In the genomic region with DNA sequence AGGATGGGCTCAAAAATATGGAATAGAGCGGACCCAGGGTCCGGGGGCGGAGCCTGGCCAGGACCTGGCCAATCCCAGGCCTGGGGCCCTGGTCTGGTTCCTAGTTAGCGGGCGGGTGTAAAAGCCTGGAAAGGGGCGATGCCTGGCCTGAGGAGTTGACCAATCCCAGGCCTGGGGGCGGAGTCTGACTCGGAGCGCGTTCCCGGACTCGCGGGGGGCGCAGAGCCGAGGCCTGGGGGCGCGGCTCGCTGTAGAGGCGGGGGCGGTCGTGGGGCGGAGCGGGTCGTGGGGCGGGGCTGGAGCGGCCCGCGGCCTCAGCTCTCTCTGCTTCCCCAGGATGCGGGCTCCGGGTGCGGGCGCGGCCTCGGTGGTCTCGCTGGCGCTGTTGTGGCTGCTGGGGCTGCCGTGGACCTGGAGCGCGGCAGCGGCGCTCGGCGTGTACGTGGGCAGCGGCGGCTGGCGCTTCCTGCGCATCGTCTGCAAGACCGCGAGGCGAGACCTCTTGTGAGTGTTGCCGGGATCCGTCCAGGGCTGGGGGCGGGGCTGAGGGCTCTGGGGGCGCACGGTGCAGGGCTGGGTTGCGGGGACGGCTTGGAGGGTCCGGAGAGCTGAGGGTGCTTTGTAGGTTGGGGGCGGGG, we compare ENCODE assay signal across 8 cellular contexts. TPM values are rescaled to one million over a fixed set of nuclear protein-coding genes. Genes with fewer than 3 reads are reported as not detected.
DNase-seq lines count a peak whose midpoint lies in the region; ATAC-seq and TF ChIP-seq lines count a peak whose summit lies in the region.

A gene (plus strand): TSS at position 321 of the 638 bp plus-strand sequence. CDS start 17 bp downstream, at position 338.

- peak within 1 kb of the TSS; percentile 90 for H3K4me2 ChIP-seq in OCI-LY1 (ENCODE audit: low read length)

- peak within 1 kb of the TSS; percentile 74 for H3K4me3 ChIP-seq in OCI-LY1 (ENCODE audit: low read depth, low read length, poor library complexity, severe bottlenecking)

- H3F3A ChIP-seq in OCI-LY1 (ENCODE audit: insufficient read depth, low read length): no peaks in the 10 kb centered on the region

- H3K27me3 Mint-ChIP-seq in Calu3 (ENCODE audit: unreplicated experiment): no peaks in the 10 kb centered on the region
- no peaks in the 10 kb centered on the region for H3K27me3 Mint-ChIP-seq in activated T-cell treated with anti-CD3 and anti-CD28 coated beads, Interleukin-2, amount 50 U/mL, for 24 hours

- H3K9ac ChIP-seq in OCI-LY1 (ENCODE audit: low read length): peak within 1 kb of the TSS; percentile 56; the same call in 1 of the 2 replicates

- H2AFZ ChIP-seq in OCI-LY1 (ENCODE audit: low read length): no peak within 1 kb of the TSS

- H3K27ac Mint-ChIP-seq in Calu3 (ENCODE audit: unreplicated experiment): peak within 1 kb of the TSS; percentile 59
- peak within 1 kb of the TSS; percentile 92 for H3K27ac Mint-ChIP-seq in activated T-cell treated with anti-CD3 and anti-CD28 coated beads, Interleukin-2, amount 50 U/mL, for 24 hours

- intact Hi-C loops in Calu3 (cut with micrococcal nuclease; ENCODE audit: unreplicated experiment): no loop called here

- H3K9me2 ChIP-seq in OCI-LY1 (ENCODE audit: low read depth, low read length): no peaks in the 10 kb centered on the region

- peaks cover 53% of the 10 kb centered on the region for H3K36me3 Mint-ChIP-seq in Calu3 (ENCODE audit: insufficient read depth, unreplicated experiment)
- H3K36me3 Mint-ChIP-seq in activated T-cell treated with anti-CD3 and anti-CD28 coated beads, Interleukin-2, amount 50 U/mL, for 24 hours (ENCODE audit: low read depth): no peaks in the 10 kb centered on the region

- H4K20me1 ChIP-seq in OCI-LY1 (ENCODE audit: insufficient read depth, low read length): no peaks in the 10 kb centered on the region

- peak; percentile 66 for ATAC-seq in GM21423 (IDR thresholded peaks at IDR 0.05; ENCODE audit: unreplicated experiment)

- no peak within 1 kb of the TSS for H3K27ac ChIP-seq in OCI-LY1 (ENCODE audit: low read depth, low read length, poor library complexity, severe bottlenecking)

- H3K9me3 ChIP-seq in OCI-LY1 (ENCODE audit: low read length): no peaks in the 10 kb centered on the region

- BruUV-seq in Calu3 (replicated peaks; lab: Mats Ljungman, UMichigan): no TSS peak

- H3K4me1 ChIP-seq in OCI-LY1 (ENCODE audit: insufficient read depth, low read length, severe bottlenecking): peaks cover 12% of the 10 kb centered on the region

- no peak for TF ChIP-seq CTCF in Calu3 (IDR thresholded peaks at IDR 0.05; ENCODE audit: unreplicated experiment)
- no peak for TF ChIP-seq CTCF in OCI-LY1 (IDR thresholded peaks at IDR 0.05; ENCODE audit: low read length)

- no peaks in the 10 kb centered on the region for H3K36me3 ChIP-seq in OCI-LY1 (ENCODE audit: insufficient read depth, low read length)

- DNase-seq in Calu3 (peak; percentile 97), HuH-7 (ENCODE audit: low spot score) (peak; percentile 87), erythroblast (lab: John Stamatoyannopoulos, UW) (peak; percentile 92 to 95), mucosa of gallbladder (ENCODE audit: low spot score) (peak; percentile 99)
- DNase-seq in activated T-cell treated with anti-CD3 and anti-CD28 coated beads, Interleukin-2, amount 50 U/mL, for 24 hours: no peak
- DNase-seq in stimulated activated CD8-positive, alpha-beta memory T cell treated with anti-CD3 and anti-CD28 coated beads, Interleukin-4, amount 100 ng/mL, for 1 hour (ENCODE audit: low read depth in 2 of 2, low spot score in 1 of 2): peak; percentile 73 to 77

- H3K79me2 ChIP-seq in OCI-LY1 (ENCODE audit: insufficient read depth, low read length): no peaks in the 10 kb centered on the region

- no peak for TF ChIP-seq POLR2A in erythroblast (IDR thresholded peaks at IDR 0.05; ENCODE audit: low read length)

- peaks cover 4% of the 10 kb centered on the region; the same call in 1 of the 2 replicates for H3K27me3 ChIP-seq in OCI-LY1 (ENCODE audit: insufficient read depth, low read length)

- peak within 1 kb of the TSS; percentile 81 for H3K4me3 Mint-ChIP-seq in Calu3 (ENCODE audit: low read depth, unreplicated experiment)
- H3K4me3 Mint-ChIP-seq in activated T-cell treated with anti-CD3 and anti-CD28 coated beads, Interleukin-2, amount 50 U/mL, for 24 hours: peak within 1 kb of the TSS; percentile 80

- peaks cover 18% of the 10 kb centered on the region for H3K4me1 Mint-ChIP-seq in Calu3 (ENCODE audit: low read depth, unreplicated experiment)
- H3K4me1 Mint-ChIP-seq in activated T-cell treated with anti-CD3 and anti-CD28 coated beads, Interleukin-2, amount 50 U/mL, for 24 hours (ENCODE audit: low read depth): peaks cover 32% of the 10 kb centered on the region

- H3K9me3 Mint-ChIP-seq in Calu3 (ENCODE audit: low read depth, unreplicated experiment): no peaks in the 10 kb centered on the region
- no peaks in the 10 kb centered on the region for H3K9me3 Mint-ChIP-seq in activated T-cell treated with anti-CD3 and anti-CD28 coated beads, Interleukin-2, amount 50 U/mL, for 24 hours

- CTCF ChIA-PET in Calu3 (lab: Charles Lee): interaction anchor here (1.0 to 1.3 kb wide), 2 partner anchors 26 to 41 kb away, joined by 3 to 7 read pairs; a partner anchor contains a TSS

RNA-seq across cellular contexts. Expression of the gene that starts here (rescaled TPM):
- total RNA-seq in Calu3 (2022) (42.5 and 47.3 TPM in 2 replicates), mucosa of gallbladder (37.1 TPM)
